ENCODE assay signal across 8 cellular contexts in the genomic region with DNA sequence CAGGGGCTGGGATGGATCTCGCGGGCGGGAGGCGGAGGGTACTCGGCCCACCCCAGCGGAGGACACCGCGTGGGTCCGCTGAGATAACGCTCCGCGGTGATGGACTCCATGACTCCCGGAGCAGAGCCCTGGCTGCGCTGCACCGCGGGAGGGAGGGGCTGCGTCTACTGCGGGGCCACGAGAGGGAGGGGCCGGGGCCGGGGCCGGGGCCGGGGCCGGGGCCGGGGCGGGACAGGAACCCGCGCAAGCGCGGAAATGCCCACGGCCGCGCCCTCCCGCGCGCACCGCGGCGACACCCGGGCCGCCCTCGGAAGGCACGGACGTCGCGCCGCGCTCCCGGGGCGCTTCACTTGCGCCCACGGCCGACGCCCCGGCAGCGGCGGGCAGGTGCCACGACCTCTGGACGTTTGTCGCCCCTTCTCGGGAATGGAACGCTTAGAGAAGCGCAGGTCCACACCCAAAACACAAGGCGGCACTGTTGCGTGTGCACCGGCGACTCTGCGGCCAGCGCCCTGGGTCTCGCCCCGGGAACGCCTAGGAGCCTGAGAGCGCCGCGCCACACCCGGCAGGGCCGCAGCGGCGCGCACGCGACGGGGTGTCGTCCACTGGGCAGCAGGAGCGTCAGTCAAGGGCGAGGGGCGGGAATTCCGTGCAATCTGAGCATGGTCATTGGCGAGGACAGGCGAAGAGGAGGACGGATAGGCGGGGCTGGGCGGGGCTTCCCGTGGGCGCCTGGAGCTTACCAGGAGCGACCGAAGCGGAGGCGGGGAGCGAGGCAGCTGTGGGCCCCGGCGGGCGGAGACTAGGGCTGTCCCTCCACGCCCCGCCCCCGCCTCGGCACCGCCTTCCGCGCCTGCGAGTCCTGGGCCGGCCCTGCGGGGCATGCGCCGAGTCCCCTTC. TPM values are rescaled to one million over a fixed set of nuclear protein-coding genes. Genes with fewer than 3 reads are reported as not detected.
DNase-seq lines count a peak whose midpoint lies in the region; ATAC-seq and TF ChIP-seq lines count a peak whose summit lies in the region.
"Not testable (repeated sequence)": the region's sequence is repeated elsewhere in the genome, so short reads cannot be mapped to it uniquely, and the experiment has no call there.
"Had no signal": no experiment of that assay in that cellular context is flagged by ENCODE, and none has a peak within 500 bp of the region (broad histone marks: within the 10 kb centered on the region; RNA-seq: fewer than 3 reads in every experiment).

No MANE protein-coding gene starts in this region.

- TF ChIP-seq CTCF in activated B cell treated with CpG ODN at 0.5 μM for 24 hours (IDR thresholded peaks at IDR 0.05); upper lobe of left lung (IDR thresholded peaks at IDR 0.05): not testable (repeated sequence)

- POLR2A ChIA-PET in activated B cell treated with CpG ODN at 0.5 μM for 24 hours (lab: Charles Lee) = not testable (repeated sequence)

- H3K27ac Mint-ChIP-seq in activated B cell treated with CpG ODN at 0.5 μM for 24 hours, immature natural killer cell: not testable (repeated sequence)

- not testable (repeated sequence) for H3K36me3 Mint-ChIP-seq in activated B cell treated with CpG ODN at 0.5 μM for 24 hours (ENCODE audit: low read depth); immature natural killer cell

- not testable (repeated sequence) for H3K9me3 ChIP-seq in upper lobe of left lung

- WGBS in upper lobe of left lung, 2 donors = no CpG with 5 or more reads among the region's 115 CpGs

- not testable (repeated sequence) for H3K9me3 Mint-ChIP-seq in activated B cell treated with CpG ODN at 0.5 μM for 24 hours, immature natural killer cell

- not testable (repeated sequence) for H3K4me3 Mint-ChIP-seq in activated B cell treated with CpG ODN at 0.5 μM for 24 hours, immature natural killer cell

- not testable (repeated sequence) for H3K4me1 Mint-ChIP-seq in activated B cell treated with CpG ODN at 0.5 μM for 24 hours, immature natural killer cell

- not testable (repeated sequence) for H3K27me3 ChIP-seq in upper lobe of left lung

- H3K4me3 ChIP-seq in upper lobe of left lung = peak overlapping the region in 2 of 4 donors; percentile 17 to 29

- not testable (repeated sequence) for H3K27me3 Mint-ChIP-seq in activated B cell treated with CpG ODN at 0.5 μM for 24 hours; immature natural killer cell (ENCODE audit: low read depth in 3 of 3)

- CTCF ChIA-PET in activated B cell treated with CpG ODN at 0.5 μM for 24 hours (lab: Charles Lee) = not testable (repeated sequence)

- H3K4me1 ChIP-seq in upper lobe of left lung = not testable (repeated sequence)

- peak overlapping the region in 2 of 4 donors; percentile 49 to 79 for H3K27ac ChIP-seq in upper lobe of left lung

- H3K36me3 ChIP-seq in upper lobe of left lung = not testable (repeated sequence)

- intact Hi-C loops in activated B cell treated with CpG ODN at 0.5 μM for 24 hours (cut with micrococcal nuclease) = not testable (repeated sequence)

- not testable (repeated sequence) for TF ChIP-seq POLR2A in upper lobe of left lung (IDR thresholded peaks at IDR 0.05)

- peak; percentile 29 for DNase-seq in activated B cell treated with CpG ODN at 0.5 μM for 24 hours
- peak in 2 of 3 donors; percentile 36 to 64 for DNase-seq in immature natural killer cell
- peak in 1 of 2 donors; percentile 87 for DNase-seq in upper lobe of left lung

- not testable (repeated sequence) for TF ChIP-seq EP300 in upper lobe of left lung (IDR thresholded peaks at IDR 0.05)

- peak; percentile 60 for ATAC-seq in GM18873 (IDR thresholded peaks at IDR 0.05; ENCODE audit: low FRiP score, unreplicated experiment)
- peak; percentile 71 for ATAC-seq in GM21786 (IDR thresholded peaks at IDR 0.05; ENCODE audit: unreplicated experiment)
- ATAC-seq in HG03108 (IDR thresholded peaks at IDR 0.05; ENCODE audit: unreplicated experiment) = peak; percentile 66
- peak; percentile 72 for ATAC-seq in activated B cell treated with CpG ODN at 0.5 μM for 24 hours (ENCODE audit: low read depth)
- ATAC-seq in upper lobe of left lung (ENCODE audit: low FRiP score in 2 of 2) = peak; percentile 89 to 91

RNA-seq across cellular contexts. Expression of a gene that starts 32.8 kb away (rescaled TPM):
- total RNA-seq in activated B cell treated with CpG ODN at 0.5 μM for 24 hours = 605 and 679 TPM in 2 replicates
- 1,000 to 10,000 TPM in 1 of 3 donors, 100 to 1,000 TPM in 2; 135 to 1,231 (median 241) TPM for polyA plus RNA-seq in immature natural killer cell
- total RNA-seq in upper lobe of left lung = 1,000 to 10,000 TPM in 5 of 6 donors, 100 to 1,000 TPM in 1; 800 to 1,760 (median 1,298) TPM

RNA-seq across cellular contexts. Expression of a gene that starts 37.4 kb away (rescaled TPM):
- 68.4 and 70.2 TPM in 2 replicates for total RNA-seq in activated B cell treated with CpG ODN at 0.5 μM for 24 hours
- 10 to 100 TPM; 27.2 to 31.2 (median 28.9) TPM for polyA plus RNA-seq in immature natural killer cell
- total RNA-seq in upper lobe of left lung = 10 to 100 TPM; 42.3 to 60.8 (median 53.6) TPM

RNA-seq across cellular contexts. Expression of a gene that starts 46.1 kb away (rescaled TPM):
- not detected in 2 replicates for total RNA-seq in activated B cell treated with CpG ODN at 0.5 μM for 24 hours
- polyA plus RNA-seq in immature natural killer cell = 100 to 1,000 TPM in 1 of 3 donors, 10 to 100 TPM in 2; 58.7 to 282 (median 69.8) TPM
- total RNA-seq in upper lobe of left lung = 1 to 10 TPM in 1 of 6 donors, under 1 TPM in 2, not detected in 3; 0.20 to 1.2 (median 0.24) TPM
- total RNA-seq: ascending aorta had no signal

RNA-seq across cellular contexts. Expression of a gene that starts 46.7 kb away (rescaled TPM):
- total RNA-seq in activated B cell treated with CpG ODN at 0.5 μM for 24 hours (not detected in 2 replicates), upper lobe of left lung (not detected)
- under 1 TPM in 1 of 3 donors, not detected in 2; 0.46 TPM for polyA plus RNA-seq in immature natural killer cell
- total RNA-seq: ascending aorta, urinary bladder had no signal
- polyA plus RNA-seq: urinary bladder had no signal

RNA-seq across cellular contexts. Expression of a gene that starts 56.5 kb away (rescaled TPM):
- 5,113 and 5,534 TPM in 2 replicates for total RNA-seq in activated B cell treated with CpG ODN at 0.5 μM for 24 hours
- 1,000 to 10,000 TPM; 2,085 to 3,021 (median 2,819) TPM for polyA plus RNA-seq in immature natural killer cell
- total RNA-seq in upper lobe of left lung = 1,000 to 10,000 TPM; 1,246 to 5,225 (median 2,943) TPM
